Comparison of ENCODE assay signal across 20 cellular contexts in the genomic region with DNA sequence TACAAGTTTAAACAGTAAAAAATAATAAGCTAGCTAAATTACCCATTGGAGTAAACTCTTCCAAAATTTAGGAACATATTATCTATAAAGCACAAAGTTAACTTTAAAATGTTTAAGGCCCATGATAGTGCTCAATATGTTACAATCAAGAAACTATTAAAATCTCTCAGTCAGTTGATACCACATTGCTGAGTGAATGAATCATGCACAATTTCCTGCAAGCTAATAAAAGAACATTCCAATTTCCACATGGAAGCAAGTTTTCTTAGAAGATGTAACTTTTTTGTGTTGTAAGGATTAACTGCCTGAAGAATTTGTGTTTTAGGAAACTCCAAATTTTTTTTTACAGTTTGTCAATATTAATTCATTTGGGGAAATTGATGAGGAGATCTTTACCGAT.
DNase-seq lines count a peak whose midpoint lies in the region; ATAC-seq, FAIRE-seq and TF ChIP-seq lines count a peak whose summit lies in the region.
"Had no signal": no experiment of that assay in that cellular context is flagged by ENCODE, and none has a peak within 500 bp of the region (broad histone marks: within the 10 kb centered on the region; RNA-seq: fewer than 3 reads in every experiment).

No MANE protein-coding gene starts in this region.

- no CpG with 5 or more reads among the region's 1 CpG for WGBS in mesenchymal stem cell
- 81 to 89% (median 85%) methylated on average over 1 of the region's 1 CpG for WGBS in psoas muscle, 3 donors

- H3K79me1 ChIP-seq in mesenchymal stem cell (replicated peaks; ENCODE audit: low read length, poor library complexity, severe bottlenecking) = no peaks in the 10 kb centered on the region

- no peaks in the 10 kb centered on the region for H3K36me3 ChIP-seq in mesenchymal stem cell (ENCODE audit: control insufficient read depth in 1 of 2, insufficient read depth in 2 of 2, low read depth in 1 of 2, low read length in 2 of 2)
- no peaks in the 10 kb centered on the region for H3K36me3 ChIP-seq in psoas muscle (ENCODE audit: insufficient read depth in 1 of 2, low read depth in 1 of 2)

- H4K8ac ChIP-seq in mesenchymal stem cell (ENCODE audit: low read length) = no peak overlapping the region

- no peak for ATAC-seq in psoas muscle
- ATAC-seq: left cardiac atrium, mucosa of descending colon had no signal

- no peak overlapping the region for H4K91ac ChIP-seq in mesenchymal stem cell (ENCODE audit: low read length)

- H3K9ac ChIP-seq in mesenchymal stem cell (ENCODE audit: low read length) = peak overlapping the region; percentile 48

- no peak overlapping the region for H3K14ac ChIP-seq in mesenchymal stem cell (ENCODE audit: low read length in 2 of 2)

- H3K4me3 ChIP-seq in cardiac fibroblast (replicated peaks in 1 of 2; ENCODE audit: low read depth in 2 of 2, low read length in 2 of 2) (no peak overlapping the region), mesenchymal stem cell (ENCODE audit: insufficient read depth in 1 of 2, low read depth in 1 of 2, low read length in 2 of 2) (no peak overlapping the region), psoas muscle (no peak overlapping the region)
- H3K4me3 ChIP-seq: hepatocyte, mucosa of descending colon had no signal

- H3K23ac ChIP-seq in mesenchymal stem cell (ENCODE audit: low read length in 2 of 2) = no peak overlapping the region

- DNase-seq in AG09319 (ENCODE audit: extremely low read depth, low read depth) = peak; percentile 16
- DNase-seq in M059J (ENCODE audit: low read depth) = peak; percentile 22
- DNase-seq in cardiac fibroblast (ENCODE audit: low read depth in 2 of 2) = peak; percentile 79 to 80
- DNase-seq in mesenchymal stem cell = peak; percentile 52
- DNase-seq in GOT3 (lab: John Stamatoyannopoulos, UW) = no peak
- no peak for DNase-seq in frontal cortex (ENCODE audit: low spot score in 2 of 2)
- no peak for DNase-seq in activated CD4-positive, alpha-beta T cell treated with anti-CD3 and anti-CD28 coated beads, Interleukin-2, amount 50 U/mL, for 1 hour
- DNase-seq in psoas muscle = no peak
- DNase-seq: activated CD4-positive, alpha-beta T cell treated with anti-CD3 and anti-CD28 coated beads, Interleukin-2, amount 50 U/mL, for 4 hours; activated naive CD8-positive, alpha-beta T cell treated with anti-CD3 and anti-CD28 coated beads for 36 hours; activated T-cell treated with anti-CD3 and anti-CD28 coated beads, Interleukin-2, amount 50 U/mL, for 48 hours; Kasumi-1; left cardiac atrium; mucosa of descending colon; NCI-H1417 treated with DMSO at 0.1 percent for 48 hours; nucleus accumbens; small intestine; stimulated activated naive CD4-positive, alpha-beta T cell had no signal

- intact Hi-C loops in psoas muscle (cut with DNase I) = no loop called here

- H3K27ac ChIP-seq in mesenchymal stem cell (ENCODE audit: low read length, poor library complexity, severe bottlenecking) (no peak overlapping the region), psoas muscle (no peak overlapping the region)
- H3K27ac ChIP-seq: hepatocyte had no signal

- H2BK5ac ChIP-seq in mesenchymal stem cell (ENCODE audit: low read depth, low read length, poor library complexity, severe bottlenecking) = no peak overlapping the region

- H3K27me3 ChIP-seq in mesenchymal stem cell (ENCODE audit: control insufficient read depth in 1 of 2, insufficient read depth in 1 of 2, low read length in 2 of 2) = no peaks in the 10 kb centered on the region
- H3K27me3 ChIP-seq in psoas muscle (ENCODE audit: insufficient read depth in 3 of 3, low read length in 2 of 3) = no peaks in the 10 kb centered on the region
- H3K27me3 ChIP-seq: hepatocyte had no signal

- no peak for FAIRE-seq in frontal cortex (lab: Jason Lieb, UNC)
- FAIRE-seq: endothelial cell of umbilical vein, small intestine had no signal

- no peak overlapping the region for H3K4me2 ChIP-seq in mesenchymal stem cell (ENCODE audit: low read length, poor library complexity, severe bottlenecking)
- H3K4me2 ChIP-seq: hepatocyte had no signal

- H2BK12ac ChIP-seq in mesenchymal stem cell (ENCODE audit: low read length in 2 of 2) = no peak overlapping the region

- no peak overlapping the region for H2BK15ac ChIP-seq in mesenchymal stem cell (ENCODE audit: low read depth, poor library complexity, severe bottlenecking)

- no peak overlapping the region for H2BK120ac ChIP-seq in mesenchymal stem cell (ENCODE audit: low read depth, low read length)

- TF ChIP-seq CTCF in AG09319 (IDR thresholded peaks at IDR 0.05; ENCODE audit: low read depth, low read length) (no peak), cardiac fibroblast (IDR thresholded peaks at IDR 0.05; ENCODE audit: low read depth, low read length) (no peak), psoas muscle (IDR thresholded peaks at IDR 0.05) (no peak)

- no peak overlapping the region for H2AFZ ChIP-seq in mesenchymal stem cell (ENCODE audit: low read depth, low read length)
- H2AFZ ChIP-seq: hepatocyte had no signal

- H3K4me1 ChIP-seq in mesenchymal stem cell (ENCODE audit: control insufficient read depth, insufficient read depth, low read depth, low read length) (no peaks in the 10 kb centered on the region), psoas muscle (no peaks in the 10 kb centered on the region)

- H3K9me3 ChIP-seq in mesenchymal stem cell (ENCODE audit: control insufficient read depth, low read length) (peaks cover 37% of the 10 kb centered on the region), psoas muscle (peaks cover 12% of the 10 kb centered on the region)

- no peak overlapping the region for H3K4ac ChIP-seq in mesenchymal stem cell (ENCODE audit: low read depth in 1 of 2, low read length in 2 of 2)

- H2AK5ac ChIP-seq in mesenchymal stem cell (ENCODE audit: low read length, severe bottlenecking) = no peak overlapping the region

- no peak overlapping the region for H3K18ac ChIP-seq in mesenchymal stem cell (ENCODE audit: low read depth in 1 of 2, low read length in 2 of 2)

Comparison
In these comparisons a context has a peak if more than half of its experiments do, and no peak if none do; other contexts are left out.
1. DNase-seq: peak in AG09319 (single experiment), M059J (single experiment), cardiac fibroblast (2 of 2) and mesenchymal stem cell (single experiment); none in GOT3 (single experiment), frontal cortex (0 of 2), activated CD4-positive, alpha-beta T cell treated with anti-CD3 and anti-CD28 coated beads, Interleukin-2, amount 50 U/mL, for 1 hour (single experiment) and psoas muscle (0 of 2).